28 cellular contexts compared by ENCODE assay signal in genomic region chr10:80252296-80252887, GRCh38. TPM values are rescaled to one million over a fixed set of nuclear protein-coding genes. Genes with fewer than 3 reads are reported as not detected.
DNase-seq lines count a peak whose midpoint lies in the region; ATAC-seq lines count a peak whose summit lies in the region.
"Had no signal": no experiment of that assay in that cellular context is flagged by ENCODE, and none has a peak within 500 bp of the region (broad histone marks: within the 10 kb centered on the region; RNA-seq: fewer than 3 reads in every experiment).

No MANE protein-coding gene starts in this region.

- peaks cover 4% of the 10 kb centered on the region for H3K36me3 Mint-ChIP-seq in activated CD8-positive, alpha-beta memory T cell treated with anti-CD3 and anti-CD28 coated beads, Interleukin-2, amount 10 ng/mL, durations not matched to agents 7 days and 5 days
- no peaks in the 10 kb centered on the region for H3K36me3 Mint-ChIP-seq in dendritic cell treated with granulocyte-macrophage colony-stimulating factor and Interleukin-4, amounts not matched to agents 40 ng/mL and 50 ng/mL, for 4 days (ENCODE audit: low read depth)
- H3K36me3 Mint-ChIP-seq in stimulated activated effector memory CD8-positive, alpha-beta T cell treated with anti-CD3 and anti-CD28 coated beads, Interleukin-12 subunit alpha, Interleukin-12 subunit beta, amount 100 ng/mL, for 72 hours = no peaks in the 10 kb centered on the region
- H3K36me3 Mint-ChIP-seq: activated CD4-positive, alpha-beta memory T cell treated with anti-CD3 and anti-CD28 coated beads for 36 hours; naive thymus-derived CD8-positive, alpha-beta T cell had no signal

- peak overlapping the region; percentile 99 for H3K27ac Mint-ChIP-seq in activated CD8-positive, alpha-beta memory T cell treated with anti-CD3 and anti-CD28 coated beads, Interleukin-2, amount 10 ng/mL, durations not matched to agents 7 days and 5 days
- peak overlapping the region; percentile 6 for H3K27ac Mint-ChIP-seq in dendritic cell treated with granulocyte-macrophage colony-stimulating factor and Interleukin-4, amounts not matched to agents 40 ng/mL and 50 ng/mL, for 4 days
- H3K27ac Mint-ChIP-seq in stimulated activated effector memory CD8-positive, alpha-beta T cell treated with anti-CD3 and anti-CD28 coated beads, Interleukin-12 subunit alpha, Interleukin-12 subunit beta, amount 100 ng/mL, for 72 hours = peak overlapping the region; percentile 24
- H3K27ac Mint-ChIP-seq: activated CD4-positive, alpha-beta memory T cell treated with anti-CD3 and anti-CD28 coated beads for 36 hours had no signal

- intact Hi-C loops in dendritic cell treated with granulocyte-macrophage colony-stimulating factor and Interleukin-4, amounts not matched to agents 40 ng/mL and 50 ng/mL, for 4 days (cut with micrococcal nuclease) = loop anchor here (10.0 kb wide), 1 partner anchor 198 kb away; no protein-coding TSS in a partner anchor
- intact Hi-C loops in head of caudate nucleus (cut with DNase I) = no loop called here

- DNase-seq in activated CD8-positive, alpha-beta memory T cell treated with anti-CD3 and anti-CD28 coated beads, Interleukin-2, amount 10 ng/mL, durations not matched to agents 7 days and 5 days = no peak
- DNase-seq in activated CD8-positive, alpha-beta memory T cell treated with anti-CD3 and anti-CD28 coated beads for 24 hours = no peak
- DNase-seq in NCI-H2029 (lab: John Stamatoyannopoulos, UW) (peak; percentile 56), SKM-1 (lab: John Stamatoyannopoulos, UW; ENCODE audit: unreplicated experiment) (no peak), head of caudate nucleus (no peak)
- DNase-seq in stimulated activated effector memory CD8-positive, alpha-beta T cell treated with anti-CD3 and anti-CD28 coated beads, Interleukin-12 subunit alpha, Interleukin-12 subunit beta, amount 100 ng/mL, for 72 hours (ENCODE audit: low spot score in 2 of 2) = no peak
- no peak for DNase-seq in stimulated activated CD4-positive, alpha-beta T cell treated with anti-CD3 and anti-CD28 coated beads, Interleukin-2, amount 100 ng/mL, for 24 hours
- DNase-seq: activated CD4-positive, alpha-beta memory T cell treated with anti-CD3 and anti-CD28 coated beads for 36 hours; activated CD4-positive, CD25-positive, alpha-beta regulatory T cell treated with anti-CD3 and anti-CD28 coated beads, Interleukin-2, amount 50 U/mL, for 72 hours; BE2C; central memory CD4-positive, alpha-beta T cell; dermis blood vessel endothelial cell; DND-41; gastrocnemius medialis; HCEC 1CT; hypothalamus; KBM-7; midbrain; naive thymus-derived CD8-positive, alpha-beta T cell; NCI-H1417 treated with DMSO at 0.1 percent for 48 hours; NCI-H2171; NCI-H526; pancreas; retina; transverse colon had no signal

- H3K4me3 Mint-ChIP-seq in activated CD8-positive, alpha-beta memory T cell treated with anti-CD3 and anti-CD28 coated beads, Interleukin-2, amount 10 ng/mL, durations not matched to agents 7 days and 5 days = no peak overlapping the region
- H3K4me3 Mint-ChIP-seq in dendritic cell treated with granulocyte-macrophage colony-stimulating factor and Interleukin-4, amounts not matched to agents 40 ng/mL and 50 ng/mL, for 4 days = no peak overlapping the region
- H3K4me3 Mint-ChIP-seq in stimulated activated effector memory CD8-positive, alpha-beta T cell treated with anti-CD3 and anti-CD28 coated beads, Interleukin-12 subunit alpha, Interleukin-12 subunit beta, amount 100 ng/mL, for 72 hours = no peak overlapping the region
- H3K4me3 Mint-ChIP-seq: activated CD4-positive, alpha-beta memory T cell treated with anti-CD3 and anti-CD28 coated beads for 36 hours; naive thymus-derived CD8-positive, alpha-beta T cell had no signal

- no peaks in the 10 kb centered on the region for H3K9me3 Mint-ChIP-seq in activated CD8-positive, alpha-beta memory T cell treated with anti-CD3 and anti-CD28 coated beads, Interleukin-2, amount 10 ng/mL, durations not matched to agents 7 days and 5 days (ENCODE audit: low read depth)
- H3K9me3 Mint-ChIP-seq in dendritic cell treated with granulocyte-macrophage colony-stimulating factor and Interleukin-4, amounts not matched to agents 40 ng/mL and 50 ng/mL, for 4 days = no peaks in the 10 kb centered on the region
- no peaks in the 10 kb centered on the region for H3K9me3 Mint-ChIP-seq in stimulated activated effector memory CD8-positive, alpha-beta T cell treated with anti-CD3 and anti-CD28 coated beads, Interleukin-12 subunit alpha, Interleukin-12 subunit beta, amount 100 ng/mL, for 72 hours
- H3K9me3 Mint-ChIP-seq: activated CD4-positive, alpha-beta memory T cell treated with anti-CD3 and anti-CD28 coated beads for 36 hours; activated T-helper 2 cell treated with anti-CD3 and anti-CD28 coated beads, Interferon-gamma antibody, Interleukin-2, Interleukin-4, amounts not matched to agents 10 μg/mL and 5 μg/mL and 100 μg/mL, durations not matched to agents 14 hours and 24 hours and 36 hours; naive thymus-derived CD8-positive, alpha-beta T cell had no signal

- ATAC-seq in activated CD8-positive, alpha-beta memory T cell treated with anti-CD3 and anti-CD28 coated beads, Interleukin-2, amount 10 ng/mL, durations not matched to agents 7 days and 5 days = no peak
- no peak for ATAC-seq in stimulated activated effector memory CD8-positive, alpha-beta T cell treated with anti-CD3 and anti-CD28 coated beads, Interleukin-12 subunit alpha, Interleukin-12 subunit beta, amount 100 ng/mL, for 72 hours
- ATAC-seq: gastrocnemius medialis; naive thymus-derived CD8-positive, alpha-beta T cell; pancreas had no signal

- peaks cover 26% of the 10 kb centered on the region for H3K4me1 Mint-ChIP-seq in activated CD8-positive, alpha-beta memory T cell treated with anti-CD3 and anti-CD28 coated beads, Interleukin-2, amount 10 ng/mL, durations not matched to agents 7 days and 5 days
- peaks cover 29% of the 10 kb centered on the region for H3K4me1 Mint-ChIP-seq in dendritic cell treated with granulocyte-macrophage colony-stimulating factor and Interleukin-4, amounts not matched to agents 40 ng/mL and 50 ng/mL, for 4 days (ENCODE audit: low read depth)
- peaks cover 18% of the 10 kb centered on the region for H3K4me1 Mint-ChIP-seq in stimulated activated effector memory CD8-positive, alpha-beta T cell treated with anti-CD3 and anti-CD28 coated beads, Interleukin-12 subunit alpha, Interleukin-12 subunit beta, amount 100 ng/mL, for 72 hours

- CTCF ChIA-PET in activated CD8-positive, alpha-beta memory T cell treated with anti-CD3 and anti-CD28 coated beads, Interleukin-2, amount 10 ng/mL, durations not matched to agents 7 days and 5 days (lab: Charles Lee) = interaction anchor here (1.2 to 2.0 kb wide), 5 partner anchors 9 to 108 kb away, joined by 3 to 13 read pairs (median 5); no protein-coding TSS in a partner anchor

- peaks cover 5% of the 10 kb centered on the region for H3K27me3 Mint-ChIP-seq in activated CD8-positive, alpha-beta memory T cell treated with anti-CD3 and anti-CD28 coated beads, Interleukin-2, amount 10 ng/mL, durations not matched to agents 7 days and 5 days
- H3K27me3 Mint-ChIP-seq in dendritic cell treated with granulocyte-macrophage colony-stimulating factor and Interleukin-4, amounts not matched to agents 40 ng/mL and 50 ng/mL, for 4 days = peaks cover 7% of the 10 kb centered on the region

RNA-seq across cellular contexts. Expression of gene MAT1A, which starts 37.1 kb away (rescaled TPM):
- total RNA-seq in activated CD8-positive, alpha-beta memory T cell treated with anti-CD3 and anti-CD28 coated beads, Interleukin-2, amount 10 ng/mL, durations not matched to agents 7 days and 5 days = not detected
- total RNA-seq: activated CD4-positive, alpha-beta memory T cell treated with anti-CD3 and anti-CD28 coated beads for 36 hours; activated T-helper 2 cell treated with anti-CD3 and anti-CD28 coated beads, Interferon-gamma antibody, Interleukin-2, Interleukin-4, amounts not matched to agents 10 μg/mL and 5 μg/mL and 100 μg/mL, durations not matched to agents 14 hours and 24 hours and 36 hours; dermis blood vessel endothelial cell; naive thymus-derived CD8-positive, alpha-beta T cell; SJSA1 had no signal

RNA-seq across cellular contexts. Expression of gene ANXA11, which starts 47.1 kb away (rescaled TPM):
- total RNA-seq in activated CD8-positive, alpha-beta memory T cell treated with anti-CD3 and anti-CD28 coated beads, Interleukin-2, amount 10 ng/mL, durations not matched to agents 7 days and 5 days = 100 to 1,000 TPM; 251 to 288 TPM

Comparison
In these comparisons a context has a peak if more than half of its experiments do, and no peak if none do; other contexts are left out.
1. H3K27ac Mint-ChIP-seq: peak in every context shown above with its lines; median percentile 99 in activated CD8-positive, alpha-beta memory T cell treated with anti-CD3 and anti-CD28 coated beads, Interleukin-2, amount 10 ng/mL, durations not matched to agents 7 days and 5 days; 24 in stimulated activated effector memory CD8-positive, alpha-beta T cell treated with anti-CD3 and anti-CD28 coated beads, Interleukin-12 subunit alpha, Interleukin-12 subunit beta, amount 100 ng/mL, for 72 hours; 6 in dendritic cell treated with granulocyte-macrophage colony-stimulating factor and Interleukin-4, amounts not matched to agents 40 ng/mL and 50 ng/mL, for 4 days.